ENCODE assay signal across 17 cellular contexts in the genomic region with DNA sequence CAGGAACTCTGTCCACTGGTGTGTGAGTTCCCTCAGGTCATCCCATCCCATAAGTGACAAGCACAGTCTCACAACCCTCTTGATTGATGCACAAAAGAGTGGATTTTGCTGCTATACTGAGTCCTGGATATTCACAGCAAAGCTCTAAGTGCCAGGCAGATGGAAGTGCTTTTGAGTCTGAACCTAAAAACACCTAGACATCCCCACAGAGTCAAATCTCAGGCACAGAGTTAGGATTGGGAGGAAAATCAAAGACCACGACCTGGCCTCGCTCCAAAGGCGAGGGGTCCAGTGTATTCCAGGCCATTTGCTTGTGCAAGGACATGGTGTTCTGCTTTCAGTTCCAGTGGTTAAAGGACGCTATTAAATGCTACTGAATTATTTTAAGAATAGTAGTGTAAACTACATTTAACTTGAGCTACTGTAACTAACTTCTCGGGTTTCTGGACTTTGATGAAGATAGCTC. TPM values are rescaled to one million over a fixed set of nuclear protein-coding genes. Genes with fewer than 3 reads are reported as not detected.
DNase-seq lines count a peak whose midpoint lies in the region; ATAC-seq and TF ChIP-seq lines count a peak whose summit lies in the region.
"Had no signal": no experiment of that assay in that cellular context is flagged by ENCODE, and none has a peak within 500 bp of the region (broad histone marks: within the 10 kb centered on the region; RNA-seq: fewer than 3 reads in every experiment).

No MANE protein-coding gene starts in this region.

- POLR2A ChIA-PET in WTC11 (lab: Charles Lee), result no interaction called here

- DNase-seq in Calu3 (no peak), WTC11 (ENCODE audit: low spot score) (no peak), 8988T (no peak), AG08395 (ENCODE audit: low spot score) (no peak)
- DNase-seq: activated CD4-positive, alpha-beta T cell treated with anti-CD3 and anti-CD28 coated beads, Interleukin-2, amount 10 ng/mL, durations not matched to agents 7 days and 5 days; activated T-cell treated with anti-CD3 and anti-CD28 coated beads, Interleukin-2, amount 50 U/mL, for 1 hour; CD8-positive, alpha-beta T cell; NCI-H1417 treated with DMSO at 0.1 percent for 48 hours; NCI-H345; nucleus accumbens; SIG-M5; T1000 had no signal

- H3K27ac Mint-ChIP-seq in Calu3 (ENCODE audit: unreplicated experiment), result peak overlapping the region; percentile 39
- H3K27ac Mint-ChIP-seq in WTC11, result peak overlapping the region; percentile 2; the same call in 1 of the 2 replicates
- H3K27ac Mint-ChIP-seq: activated CD4-positive, alpha-beta T cell treated with anti-CD3 and anti-CD28 coated beads, Interleukin-2, amount 10 ng/mL, durations not matched to agents 7 days and 5 days; activated naive CD8-positive, alpha-beta T cell; CD8-positive, alpha-beta T cell; stimulated activated naive CD8-positive, alpha-beta T cell treated with anti-CD3 and anti-CD28 coated beads, Interleukin-15, Interleukin-2, amounts not matched to agents 100 ng/mL and 50 ng/mL, for 24 hours had no signal

- H3K4me3 Mint-ChIP-seq in Calu3 (ENCODE audit: low read depth, unreplicated experiment) (no peak overlapping the region), WTC11 (no peak overlapping the region)
- H3K4me3 Mint-ChIP-seq: activated CD4-positive, alpha-beta T cell treated with anti-CD3 and anti-CD28 coated beads, Interleukin-2, amount 10 ng/mL, durations not matched to agents 7 days and 5 days; activated naive CD8-positive, alpha-beta T cell; CD8-positive, alpha-beta T cell; stimulated activated naive CD8-positive, alpha-beta T cell treated with anti-CD3 and anti-CD28 coated beads, Interleukin-15, Interleukin-2, amounts not matched to agents 100 ng/mL and 50 ng/mL, for 24 hours had no signal

- TF ChIP-seq CTCF in Calu3 (IDR thresholded peaks at IDR 0.05; ENCODE audit: unreplicated experiment) (no peak), WTC11 (IDR thresholded peaks at IDR 0.05) (no peak)

- H3K27me3 ChIP-seq in muscle layer of colon (ENCODE audit: control insufficient read depth in 1 of 2, insufficient read depth in 2 of 2, low read length in 2 of 2) (no peaks in the 10 kb centered on the region), stomach smooth muscle (ENCODE audit: control insufficient read depth in 1 of 2, insufficient read depth in 2 of 2, low read length in 2 of 2) (no peaks in the 10 kb centered on the region)

- H3K36me3 Mint-ChIP-seq in Calu3 (ENCODE audit: insufficient read depth, unreplicated experiment) (peaks cover 10% of the 10 kb centered on the region), WTC11 (no peaks in the 10 kb centered on the region)
- H3K36me3 Mint-ChIP-seq: activated naive CD8-positive, alpha-beta T cell had no signal

- H3K9ac ChIP-seq in muscle layer of colon (ENCODE audit: low read length) (no peak overlapping the region), stomach smooth muscle (ENCODE audit: low read length in 2 of 2) (no peak overlapping the region)

- H3K4me1 Mint-ChIP-seq in Calu3 (ENCODE audit: low read depth, unreplicated experiment) (peaks cover 38% of the 10 kb centered on the region), WTC11 (peaks cover 74% of the 10 kb centered on the region)

- no peaks in the 10 kb centered on the region for H3K36me3 ChIP-seq in muscle layer of colon (ENCODE audit: insufficient read depth, low read length)
- H3K36me3 ChIP-seq in stomach smooth muscle (ENCODE audit: control insufficient read depth in 2 of 2, insufficient read depth in 2 of 2, low read length in 2 of 2), result no peaks in the 10 kb centered on the region

- no peak for ATAC-seq in WTC11
- ATAC-seq in GM21423 (IDR thresholded peaks at IDR 0.05; ENCODE audit: unreplicated experiment), result no peak
- ATAC-seq: CD8-positive, alpha-beta T cell had no signal

- peaks cover 62% of the 10 kb centered on the region for H3K4me1 ChIP-seq in muscle layer of colon (ENCODE audit: insufficient read depth, low read length)
- H3K4me1 ChIP-seq in stomach smooth muscle (ENCODE audit: control insufficient read depth, insufficient read depth, low read length), result peaks cover 50% of the 10 kb centered on the region

- intact Hi-C loops in Calu3 (cut with micrococcal nuclease; ENCODE audit: unreplicated experiment), result no loop called here

- H3K9me3 Mint-ChIP-seq in Calu3 (ENCODE audit: low read depth, unreplicated experiment) (no peaks in the 10 kb centered on the region), WTC11 (no peaks in the 10 kb centered on the region)
- H3K9me3 Mint-ChIP-seq: activated CD4-positive, alpha-beta T cell treated with anti-CD3 and anti-CD28 coated beads, Interleukin-2, amount 10 ng/mL, durations not matched to agents 7 days and 5 days; CD8-positive, alpha-beta T cell; stimulated activated naive CD8-positive, alpha-beta T cell treated with anti-CD3 and anti-CD28 coated beads, Interleukin-15, Interleukin-2, amounts not matched to agents 100 ng/mL and 50 ng/mL, for 24 hours had no signal

- H3K4me3 ChIP-seq in muscle layer of colon (ENCODE audit: low read depth in 1 of 2, low read length in 2 of 2) (peak overlapping the region in 1 of 2 donors; percentile 9), stomach smooth muscle (ENCODE audit: low read length in 2 of 2) (peak overlapping the region; percentile 17 to 47)

- no peaks in the 10 kb centered on the region for H3K9me3 ChIP-seq in muscle layer of colon (ENCODE audit: low read length)
- no peaks in the 10 kb centered on the region for H3K9me3 ChIP-seq in stomach smooth muscle (ENCODE audit: control insufficient read depth in 2 of 2, low read length in 2 of 2)

- H3K27ac ChIP-seq in muscle layer of colon (ENCODE audit: low read depth, low read length) (peak overlapping the region; percentile 21), stomach smooth muscle (ENCODE audit: low read length) (peak overlapping the region; percentile 59)

- CTCF ChIA-PET in Calu3 (lab: Charles Lee) (interaction anchor here (0.7 to 1.0 kb wide), 2 partner anchors 72 to 452 kb away, joined by 3 read pairs; no protein-coding TSS in a partner anchor), WTC11 (lab: Charles Lee) (no interaction called here)

- H3K27me3 Mint-ChIP-seq in Calu3 (ENCODE audit: unreplicated experiment), result no peaks in the 10 kb centered on the region
- H3K27me3 Mint-ChIP-seq in WTC11 (ENCODE audit: low read depth), result no peaks in the 10 kb centered on the region; the same call in 1 of the 2 replicates
- H3K27me3 Mint-ChIP-seq: activated CD4-positive, alpha-beta T cell treated with anti-CD3 and anti-CD28 coated beads, Interleukin-2, amount 10 ng/mL, durations not matched to agents 7 days and 5 days; activated naive CD8-positive, alpha-beta T cell; stimulated activated naive CD8-positive, alpha-beta T cell treated with anti-CD3 and anti-CD28 coated beads, Interleukin-15, Interleukin-2, amounts not matched to agents 100 ng/mL and 50 ng/mL, for 24 hours had no signal

- no TSS peak for BruUV-seq in Calu3 (replicated peaks; lab: Mats Ljungman, UMichigan)

TF ChIP-seq in WTC11, 78 proteins besides CTCF, POLR2A, EP300 and RAD21 (continues in another document):
- TF ChIP-seq, protein P1, sequence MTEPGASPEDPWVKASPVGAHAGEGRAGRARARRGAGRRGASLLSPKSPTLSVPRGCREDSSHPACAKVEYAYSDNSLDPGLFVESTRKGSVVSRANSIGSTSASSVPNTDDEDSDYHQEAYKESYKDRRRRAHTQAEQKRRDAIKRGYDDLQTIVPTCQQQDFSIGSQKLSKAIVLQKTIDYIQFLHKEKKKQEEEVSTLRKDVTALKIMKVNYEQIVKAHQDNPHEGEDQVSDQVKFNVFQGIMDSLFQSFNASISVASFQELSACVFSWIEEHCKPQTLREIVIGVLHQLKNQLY (CRISPR knock-in tag; IDR thresholded peaks at IDR 0.05), result no peak
- TF ChIP-seq, protein P2, sequence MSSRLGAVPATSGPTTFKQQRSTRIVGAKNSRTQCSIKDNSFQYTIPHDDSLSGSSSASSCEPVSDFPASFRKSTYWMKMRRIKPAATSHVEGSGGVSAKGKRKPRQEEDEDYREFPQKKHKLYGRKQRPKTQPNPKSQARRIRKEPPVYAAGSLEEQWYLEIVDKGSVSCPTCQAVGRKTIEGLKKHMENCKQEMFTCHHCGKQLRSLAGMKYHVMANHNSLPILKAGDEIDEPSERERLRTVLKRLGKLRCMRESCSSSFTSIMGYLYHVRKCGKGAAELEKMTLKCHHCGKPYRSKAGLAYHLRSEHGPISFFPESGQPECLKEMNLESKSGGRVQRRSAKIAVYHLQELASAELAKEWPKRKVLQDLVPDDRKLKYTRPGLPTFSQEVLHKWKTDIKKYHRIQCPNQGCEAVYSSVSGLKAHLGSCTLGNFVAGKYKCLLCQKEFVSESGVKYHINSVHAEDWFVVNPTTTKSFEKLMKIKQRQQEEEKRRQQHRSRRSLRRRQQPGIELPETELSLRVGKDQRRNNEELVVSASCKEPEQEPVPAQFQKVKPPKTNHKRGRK (CRISPR knock-in tag; IDR thresholded peaks at IDR 0.05; ENCODE audit: borderline replicate concordance), result no peak
- no peak for TF ChIP-seq PRRX2 (CRISPR knock-in tag; IDR thresholded peaks at IDR 0.05)
- TF ChIP-seq, protein P3, sequence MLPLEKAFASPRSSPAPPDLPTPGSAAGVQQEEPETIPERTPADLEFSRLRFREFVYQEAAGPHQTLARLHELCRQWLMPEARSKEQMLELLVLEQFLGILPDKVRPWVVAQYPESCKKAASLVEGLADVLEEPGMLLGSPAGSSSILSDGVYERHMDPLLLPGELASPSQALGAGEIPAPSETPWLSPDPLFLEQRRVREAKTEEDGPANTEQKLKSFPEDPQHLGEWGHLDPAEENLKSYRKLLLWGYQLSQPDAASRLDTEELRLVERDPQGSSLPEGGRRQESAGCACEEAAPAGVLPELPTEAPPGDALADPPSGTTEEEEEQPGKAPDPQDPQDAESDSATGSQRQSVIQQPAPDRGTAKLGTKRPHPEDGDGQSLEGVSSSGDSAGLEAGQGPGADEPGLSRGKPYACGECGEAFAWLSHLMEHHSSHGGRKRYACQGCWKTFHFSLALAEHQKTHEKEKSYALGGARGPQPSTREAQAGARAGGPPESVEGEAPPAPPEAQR (CRISPR knock-in tag; IDR thresholded peaks at IDR 0.05), result no peak
- no peak for TF ChIP-seq FOXJ3 (CRISPR knock-in tag; IDR thresholded peaks at IDR 0.05; ENCODE audit: borderline replicate concordance)
- TF ChIP-seq, protein P4, sequence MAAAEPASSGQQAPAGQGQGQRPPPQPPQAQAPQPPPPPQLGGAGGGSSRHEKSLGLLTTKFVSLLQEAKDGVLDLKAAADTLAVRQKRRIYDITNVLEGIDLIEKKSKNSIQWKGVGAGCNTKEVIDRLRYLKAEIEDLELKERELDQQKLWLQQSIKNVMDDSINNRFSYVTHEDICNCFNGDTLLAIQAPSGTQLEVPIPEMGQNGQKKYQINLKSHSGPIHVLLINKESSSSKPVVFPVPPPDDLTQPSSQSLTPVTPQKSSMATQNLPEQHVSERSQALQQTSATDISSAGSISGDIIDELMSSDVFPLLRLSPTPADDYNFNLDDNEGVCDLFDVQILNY (CRISPR knock-in tag; IDR thresholded peaks at IDR 0.05), result no peak
- no peak for TF ChIP-seq NFYB (CRISPR knock-in tag; conservative IDR thresholded peaks at IDR 0.05; ENCODE audit: low read depth)
- no peak for TF ChIP-seq RELA (CRISPR knock-in tag; IDR thresholded peaks at IDR 0.05; ENCODE audit: borderline replicate concordance)
- TF ChIP-seq ZNF416 (CRISPR knock-in tag; IDR thresholded peaks at IDR 0.05), result no peak

RNA-seq across cellular contexts. Expression of a gene that starts 56.8 kb away (rescaled TPM):
- total RNA-seq in Calu3 (2022) (38.4 and 42.9 TPM in 2 replicates), WTC11 (2021) (38.5 to 39.4 TPM (median 39.4 TPM) in 3 replicates)
